In the genomic region with DNA sequence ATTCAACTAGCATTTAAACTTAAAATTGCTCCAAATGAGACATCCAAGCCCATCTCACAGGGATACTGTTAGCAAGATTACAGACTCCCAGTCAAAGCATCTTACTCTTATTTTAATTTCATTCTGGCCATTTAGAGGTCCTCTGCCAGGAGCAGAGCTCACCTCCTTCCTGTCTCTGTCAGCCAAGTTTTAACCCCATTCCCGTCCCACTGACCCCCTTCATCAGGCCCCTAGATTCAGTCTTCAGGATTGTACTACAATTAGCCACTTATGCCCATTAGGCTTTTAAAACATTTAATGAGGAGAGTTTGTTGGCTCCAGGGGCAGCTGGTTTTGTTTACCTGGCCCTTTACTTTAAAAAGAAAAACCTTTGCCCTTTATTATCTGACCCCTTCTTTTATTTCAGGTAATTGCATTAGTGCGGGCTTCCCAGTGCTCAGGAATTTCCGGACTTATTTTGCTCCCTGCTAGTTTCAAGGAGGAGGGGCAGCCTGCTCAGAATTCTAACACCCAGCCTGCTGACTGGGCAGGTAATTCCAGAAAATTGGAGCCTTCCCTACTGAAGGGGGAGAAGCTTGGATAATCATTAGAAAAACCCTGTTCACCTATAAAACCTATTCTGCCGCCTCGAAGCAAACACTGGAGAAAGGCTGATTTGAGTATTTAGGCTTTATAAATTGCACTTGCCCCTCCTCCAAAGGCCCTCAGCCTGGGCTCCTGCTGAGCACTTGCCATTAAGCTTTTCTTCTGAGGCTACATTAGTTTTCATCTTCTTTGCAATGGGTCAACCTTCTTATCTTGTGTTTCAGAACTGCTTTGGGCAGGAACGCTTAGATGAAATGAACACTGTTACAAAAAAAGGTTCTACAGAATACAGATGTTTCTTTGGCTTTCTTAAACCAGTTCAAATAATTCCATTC, we compare ENCODE assay signal across 1 cellular context.
TF ChIP-seq lines count a peak whose summit lies in the region.

No MANE protein-coding gene starts in this region.

TF ChIP-seq in SK-N-SH treated with all-trans-retinoic acid at 6 μM for 48 hours, 23 proteins besides CTCF, POLR2A, EP300 and RAD21 (continued from another document):
- TF ChIP-seq, protein P1, sequence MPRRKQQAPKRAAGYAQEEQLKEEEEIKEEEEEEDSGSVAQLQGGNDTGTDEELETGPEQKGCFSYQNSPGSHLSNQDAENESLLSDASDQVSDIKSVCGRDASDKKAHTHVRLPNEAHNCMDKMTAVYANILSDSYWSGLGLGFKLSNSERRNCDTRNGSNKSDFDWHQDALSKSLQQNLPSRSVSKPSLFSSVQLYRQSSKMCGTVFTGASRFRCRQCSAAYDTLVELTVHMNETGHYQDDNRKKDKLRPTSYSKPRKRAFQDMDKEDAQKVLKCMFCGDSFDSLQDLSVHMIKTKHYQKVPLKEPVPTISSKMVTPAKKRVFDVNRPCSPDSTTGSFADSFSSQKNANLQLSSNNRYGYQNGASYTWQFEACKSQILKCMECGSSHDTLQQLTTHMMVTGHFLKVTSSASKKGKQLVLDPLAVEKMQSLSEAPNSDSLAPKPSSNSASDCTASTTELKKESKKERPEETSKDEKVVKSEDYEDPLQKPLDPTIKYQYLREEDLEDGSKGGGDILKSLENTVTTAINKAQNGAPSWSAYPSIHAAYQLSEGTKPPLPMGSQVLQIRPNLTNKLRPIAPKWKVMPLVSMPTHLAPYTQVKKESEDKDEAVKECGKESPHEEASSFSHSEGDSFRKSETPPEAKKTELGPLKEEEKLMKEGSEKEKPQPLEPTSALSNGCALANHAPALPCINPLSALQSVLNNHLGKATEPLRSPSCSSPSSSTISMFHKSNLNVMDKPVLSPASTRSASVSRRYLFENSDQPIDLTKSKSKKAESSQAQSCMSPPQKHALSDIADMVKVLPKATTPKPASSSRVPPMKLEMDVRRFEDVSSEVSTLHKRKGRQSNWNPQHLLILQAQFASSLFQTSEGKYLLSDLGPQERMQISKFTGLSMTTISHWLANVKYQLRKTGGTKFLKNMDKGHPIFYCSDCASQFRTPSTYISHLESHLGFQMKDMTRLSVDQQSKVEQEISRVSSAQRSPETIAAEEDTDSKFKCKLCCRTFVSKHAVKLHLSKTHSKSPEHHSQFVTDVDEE (CRISPR knock-in tag; IDR thresholded peaks at IDR 0.05) = no peak
